In the genomic region with DNA sequence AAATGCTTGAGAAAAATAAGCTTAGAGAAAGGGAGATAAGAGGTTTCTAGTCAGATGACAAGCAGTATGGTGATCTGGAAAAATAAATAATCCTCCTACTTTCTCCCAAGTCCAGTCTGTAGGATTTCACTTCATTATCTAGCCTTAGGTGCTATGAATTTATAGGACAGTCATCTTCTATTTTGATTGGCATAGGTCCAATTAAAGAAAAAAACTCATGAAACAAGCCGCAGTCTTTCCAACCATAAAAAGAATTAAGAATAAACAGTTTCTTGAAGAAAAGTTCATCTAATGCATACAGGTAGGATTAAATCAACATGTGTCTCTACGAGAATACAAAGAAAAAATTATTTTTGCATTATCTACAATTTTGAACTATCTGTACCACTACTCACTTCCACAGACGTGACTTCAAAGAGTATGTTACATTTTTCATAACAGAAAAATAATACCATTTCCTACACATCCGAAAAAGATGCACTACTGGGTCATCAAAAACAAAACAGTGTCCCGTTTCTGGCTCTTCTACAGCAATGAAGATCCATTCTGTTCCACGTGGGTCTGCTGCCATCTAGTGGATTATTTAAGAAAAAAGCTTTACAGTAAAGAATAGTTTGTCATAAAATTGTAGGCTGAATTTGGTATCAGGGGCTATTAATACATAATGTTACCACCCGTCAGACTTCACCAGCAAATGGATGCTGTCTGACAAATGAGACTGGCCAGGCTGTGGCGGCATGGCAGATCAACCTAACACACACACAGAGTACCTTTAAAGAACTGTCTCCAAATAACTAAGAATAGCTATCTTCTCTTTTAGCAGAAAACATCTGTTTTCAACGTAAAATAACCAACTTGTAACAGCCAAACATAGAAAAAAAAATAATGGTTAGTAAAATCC, we compare ENCODE assay signal across 8 cellular contexts. TPM values are rescaled to one million over a fixed set of nuclear protein-coding genes. Genes with fewer than 3 reads are reported as not detected.
DNase-seq lines count a peak whose midpoint lies in the region; ATAC-seq and TF ChIP-seq lines count a peak whose summit lies in the region.

No MANE protein-coding gene starts in this region.

- H3K36me3 Mint-ChIP-seq in brain (peaks cover 43% of the 10 kb centered on the region), immature natural killer cell (peaks cover 0 to 4% (median 0%) of the 10 kb centered on the region in 3 donors)

- TF ChIP-seq CTCF in LNCAP (IDR thresholded peaks at IDR 0.05) (peak; percentile 71), RWPE2 (IDR thresholded peaks at IDR 0.05; ENCODE audit: poor library complexity, severe bottlenecking) (peak; percentile 90), brain (conservative IDR thresholded peaks at IDR 0.05) (peak; percentile 92 to 95)

- H3K4me1 Mint-ChIP-seq in brain: peaks cover 43% of the 10 kb centered on the region
- H3K4me1 Mint-ChIP-seq in immature natural killer cell: peaks cover 10 to 35% of the 10 kb centered on the region in 2 donors

- DNase-seq in activated T-cell treated with anti-CD3 and anti-CD28 coated beads for 1 hour (ENCODE audit: low read depth) (peak; percentile 16), H4 (ENCODE audit: low spot score) (peak; percentile 29), RWPE2 (ENCODE audit: low spot score) (no peak), immature natural killer cell (peak; percentile 57 to 68 (median 60))
- DNase-seq in activated T-cell treated with anti-CD3 and anti-CD28 coated beads, Interleukin-2, amount 50 U/mL, for 1 hour: no peak
- DNase-seq in stimulated activated CD4-positive, alpha-beta T cell treated with anti-CD3 and anti-CD28 coated beads, Interleukin-4, amount 100 ng/mL, for 1 hour: peak; percentile 4

- no peak overlapping the region for H3K27ac ChIP-seq in RWPE2 (ENCODE audit: poor library complexity, severe bottlenecking)

- no peaks in the 10 kb centered on the region for H3K27me3 Mint-ChIP-seq in brain
- H3K27me3 Mint-ChIP-seq in immature natural killer cell (ENCODE audit: low read depth in 3 of 3): no peaks in the 10 kb centered on the region

- H3K4me3 ChIP-seq in RWPE2 (ENCODE audit: severe bottlenecking): no peak overlapping the region

- H3K27me3 ChIP-seq in RWPE2 (ENCODE audit: insufficient read depth, poor library complexity, severe bottlenecking): no peaks in the 10 kb centered on the region

- peaks cover 0 to 5% (median 0%) of the 10 kb centered on the region in 5 experiments for H3K9me3 Mint-ChIP-seq in brain
- H3K9me3 Mint-ChIP-seq in immature natural killer cell: no peaks in the 10 kb centered on the region

- H3K4me3 Mint-ChIP-seq in brain (peak overlapping the region in 2 of 5 experiments; percentile 35 to 56), immature natural killer cell (no peak overlapping the region)

- peak; percentile 71 for ATAC-seq in RWPE2 (ENCODE audit: low read depth)

- no peaks in the 10 kb centered on the region for H3K9me3 ChIP-seq in RWPE2 (ENCODE audit: severe bottlenecking)

- H3K27ac Mint-ChIP-seq in brain: peak overlapping the region in 1 of 5 experiments; percentile 17
- peak overlapping the region in 1 of 6 donors; percentile 29 for H3K27ac Mint-ChIP-seq in immature natural killer cell

- H3K4me1 ChIP-seq in RWPE2 (ENCODE audit: insufficient read depth, poor library complexity, severe bottlenecking): peaks cover 6% of the 10 kb centered on the region

- H3K36me3 ChIP-seq in RWPE2 (ENCODE audit: low read depth): no peaks in the 10 kb centered on the region

RNA-seq across cellular contexts. Expression of gene STX7, which starts 28.9 kb away (rescaled TPM):
- total RNA-seq in H4 (2014; rRNA removed; shearing (Covaris generic)): 7.9 and 11.2 TPM in 2 replicates
- polyA plus RNA-seq in brain (ENCODE audit: insufficient read depth, low read depth, low replicate concordance) (25.9 TPM), immature natural killer cell (10 to 100 TPM; 25.5 to 37.2 (median 29.8) TPM)

RNA-seq across cellular contexts. Expression of gene TAAR9, which starts 54.0 kb away (rescaled TPM):
- not detected in 2 replicates for total RNA-seq in H4 (2014; rRNA removed; shearing (Covaris generic))
- polyA plus RNA-seq in brain (ENCODE audit: insufficient read depth, low read depth, low replicate concordance): not detected
- polyA plus RNA-seq in immature natural killer cell: not detected

Comparison
In these comparisons a context has a peak if more than half of its experiments do, and no peak if none do; other contexts are left out.
1. DNase-seq: peak in activated T-cell treated with anti-CD3 and anti-CD28 coated beads for 1 hour (single experiment), H4 (single experiment), immature natural killer cell (3 of 3) and stimulated activated CD4-positive, alpha-beta T cell treated with anti-CD3 and anti-CD28 coated beads, Interleukin-4, amount 100 ng/mL, for 1 hour (single experiment); none in activated T-cell treated with anti-CD3 and anti-CD28 coated beads, Interleukin-2, amount 50 U/mL, for 1 hour (single experiment) and RWPE2 (single experiment).
2. Peak in every context shown above with its lines, with median percentiles within 50 percentile points of each other: CTCF ChIP-seq.